9 cellular contexts compared by ENCODE assay signal in genomic region chr5:149317281-149318048, GRCh38. TPM values are rescaled to one million over a fixed set of nuclear protein-coding genes. Genes with fewer than 3 reads are reported as not detected.
DNase-seq lines count a peak whose midpoint lies in the region; ATAC-seq and TF ChIP-seq lines count a peak whose summit lies in the region.
"Had no signal": no experiment of that assay in that cellular context is flagged by ENCODE, and none has a peak within 500 bp of the region (broad histone marks: within the 10 kb centered on the region; RNA-seq: fewer than 3 reads in every experiment).

No MANE protein-coding gene starts in this region.

- H3K9me3 Mint-ChIP-seq in brain = no peaks in the 10 kb centered on the region

- no peak overlapping the region for H3K4me3 ChIP-seq in Peyer's patch
- no peak overlapping the region for H3K4me3 ChIP-seq in transverse colon

- H3K36me3 ChIP-seq in Peyer's patch (no peaks in the 10 kb centered on the region), transverse colon (no peaks in the 10 kb centered on the region)

- intact Hi-C loops in transverse colon (cut with DNase I; ENCODE audit: low total_unique reads) = no loop called here

- no peak overlapping the region for H3K4me3 Mint-ChIP-seq in brain

- TF ChIP-seq POLR2A in Peyer's patch (IDR thresholded peaks at IDR 0.05) (no peak), transverse colon (IDR thresholded peaks at IDR 0.05) (no peak)

- ATAC-seq in HG03571 (IDR thresholded peaks at IDR 0.05; ENCODE audit: unreplicated experiment) (peak; percentile 60), left lobe of liver (peak; percentile 68), GM18520 (IDR thresholded peaks at IDR 0.05; ENCODE audit: unreplicated experiment) (no peak)

- no peaks in the 10 kb centered on the region for H3K9me3 ChIP-seq in Peyer's patch
- H3K9me3 ChIP-seq in transverse colon = no peaks in the 10 kb centered on the region

- no peaks in the 10 kb centered on the region for H3K27me3 Mint-ChIP-seq in brain

- no peaks in the 10 kb centered on the region for H3K36me3 Mint-ChIP-seq in brain

- H3K4me1 Mint-ChIP-seq in brain = peaks cover 23% of the 10 kb centered on the region

- TF ChIP-seq CTCF in C4-2B (conservative IDR thresholded peaks at IDR 0.05) (peak; percentile 84), GM13977 (IDR thresholded peaks at IDR 0.05; ENCODE audit: extremely low read depth, insufficient read depth, missing control alignments) (peak; percentile 75), Peyer's patch (IDR thresholded peaks at IDR 0.05) (peak; percentile 38 to 96 (median 84)), brain (conservative IDR thresholded peaks at IDR 0.05) (peak; percentile 84 to 86), transverse colon (IDR thresholded peaks at IDR 0.05) (peak; percentile 64 to 86 (median 71))

- peaks cover 0 to 11% (median 0%) of the 10 kb centered on the region in 4 donors for H3K4me1 ChIP-seq in Peyer's patch
- H3K4me1 ChIP-seq in transverse colon = peaks cover 13 to 26% (median 19%) of the 10 kb centered on the region in 4 donors

- DNase-seq in GM13977 (ENCODE audit: low spot score) (peak; percentile 76), Peyer's patch (peak in 1 of 3 donors; percentile 62), left lobe of liver (ENCODE audit: low spot score) (no peak), transverse colon (peak; percentile 27)

- 80% methylated on average over 14 of the region's 14 CpGs; no CpG with 5 or more reads in 1 of the 2 donors for WGBS in transverse colon (ENCODE audit: low coverage in 1 of 2), 2 donors

- peak overlapping the region in 4 of 5 experiments; percentile 15 to 80 (median 52) for H3K27ac Mint-ChIP-seq in brain

- H3K27me3 ChIP-seq in Peyer's patch = no peaks in the 10 kb centered on the region
- H3K27me3 ChIP-seq in transverse colon = no peaks in the 10 kb centered on the region

- TF ChIP-seq EP300 in transverse colon (IDR thresholded peaks at IDR 0.05; ENCODE audit: low read depth) = no peak

- in situ Hi-C loops in GM13977 (cut with MboI; ENCODE audit: low pct_unique_long_range_greater_than_20kb, low sequenced_read_pairs, unreplicated experiment) (no loop called here), transverse colon (cut with MboI; ENCODE audit: low pct_ligation_motif_present in 1 of 4, low pct_unique_long_range_greater_than_20kb in 1 of 4, low sequenced_read_pairs in 3 of 4) (loop anchor here in 1 of 4 donors (10.0 kb wide), 2 partner anchors 57 to 107 kb away; partner anchors contain the start of gene IL17B)

- peak overlapping the region; percentile 2; the same call in 1 of the 2 replicates for H3K27ac ChIP-seq in C4-2B
- H3K27ac ChIP-seq in Peyer's patch = no peak overlapping the region
- peak overlapping the region in 1 of 4 donors; percentile 31 for H3K27ac ChIP-seq in transverse colon

RNA-seq across cellular contexts. Expression of gene GRPEL2, which starts 27.8 kb away (rescaled TPM):
- total RNA-seq in Peyer's patch (10 to 100 TPM in 2 of 4 donors, 1 to 10 TPM in 2; 6.3 to 19.0 (median 10.9) TPM), left lobe of liver (5.1 TPM), transverse colon (10 to 100 TPM in 1 of 4 donors, 1 to 10 TPM in 3; 2.2 to 10.6 (median 6.4) TPM)
- polyA plus RNA-seq in brain (ENCODE audit: insufficient read depth, low read depth, low replicate concordance) = 4.3 TPM

RNA-seq across cellular contexts. Expression of gene PCYOX1L, which starts 40.4 kb away (rescaled TPM):
- total RNA-seq in Peyer's patch (10 to 100 TPM in 1 of 4 donors, 1 to 10 TPM in 3; 5.2 to 12.4 (median 6.3) TPM), left lobe of liver (0.93 TPM), transverse colon (1 to 10 TPM in 3 of 4 donors, under 1 TPM in 1; 0.75 to 5.4 (median 2.8) TPM)
- 11.6 TPM for polyA plus RNA-seq in brain (ENCODE audit: insufficient read depth, low read depth, low replicate concordance)

RNA-seq across cellular contexts. Expression of gene AFAP1L1, which starts 45.8 kb away (rescaled TPM):
- 10 to 100 TPM in 1 of 4 donors, 1 to 10 TPM in 3; 3.3 to 14.9 (median 4.9) TPM for total RNA-seq in Peyer's patch
- 6.2 TPM for polyA plus RNA-seq in brain (ENCODE audit: insufficient read depth, low read depth, low replicate concordance)
- 2.6 TPM for total RNA-seq in left lobe of liver
- total RNA-seq in transverse colon = 1 to 10 TPM; 2.2 to 4.1 (median 3.0) TPM
- total RNA-seq: T-helper 2 cell treated with Interferon-gamma antibody and Interleukin-4, amounts not matched to agents 100 ng/mL and 5 ng/mL, for 36 hours had no signal
